Comparison of ENCODE assay signal across 8 cellular contexts in the genomic region with DNA sequence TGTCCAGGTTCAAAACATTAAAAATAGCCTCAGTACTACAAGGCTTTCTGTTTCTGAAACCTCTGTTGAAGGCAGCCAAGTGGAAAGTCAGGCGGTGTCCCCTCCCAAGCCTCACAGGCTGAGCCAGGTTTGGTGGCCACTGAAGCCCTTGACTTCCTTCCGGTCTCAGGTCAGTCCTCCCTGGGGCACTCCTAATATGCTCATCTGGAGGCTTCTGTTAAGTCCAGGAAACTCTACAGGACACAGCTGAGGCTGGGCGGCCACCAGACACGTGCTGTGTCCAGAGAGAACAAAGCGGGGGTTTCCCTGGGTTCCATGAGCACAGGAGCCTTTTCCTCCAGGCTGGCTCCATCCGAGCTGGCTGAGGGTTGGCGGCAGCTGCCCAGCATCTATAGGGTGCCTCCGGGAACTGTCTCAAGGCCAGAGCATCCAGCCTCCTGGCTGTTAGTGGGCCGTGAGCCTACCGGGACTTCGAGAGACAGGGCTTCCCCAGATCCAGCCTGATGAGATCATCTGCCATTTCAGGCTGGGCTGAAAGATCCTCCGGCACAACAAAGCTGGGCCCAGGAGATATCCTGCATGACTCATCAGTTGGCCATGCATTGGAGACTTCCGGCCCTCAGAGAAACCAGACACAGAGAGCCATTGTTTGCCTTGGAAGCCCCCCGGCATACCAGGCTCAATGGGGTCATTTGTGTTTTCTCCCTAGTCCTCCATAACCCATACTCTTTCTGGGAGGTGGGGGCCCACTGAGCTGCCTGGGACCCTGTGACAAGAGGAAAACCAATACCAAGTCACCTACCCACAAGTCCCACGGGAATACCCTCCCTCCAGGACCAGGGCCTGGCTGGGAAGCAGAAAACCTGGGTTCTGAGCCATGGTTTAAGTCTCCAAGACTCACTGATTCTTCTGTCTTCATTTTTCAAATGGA.
DNase-seq lines count a peak whose midpoint lies in the region; ATAC-seq, FAIRE-seq and TF ChIP-seq lines count a peak whose summit lies in the region.

No MANE protein-coding gene starts in this region.

- H3K9me3 ChIP-seq in HepG2 (ENCODE audit: low read length) = peaks cover 5% of the 10 kb centered on the region
- no peaks in the 10 kb centered on the region for H3K9me3 ChIP-seq in thoracic aorta

- no peak overlapping the region for H2AFZ ChIP-seq in HepG2 (ENCODE audit: low read length)

- no peak for TF ChIP-seq POLR2A in NB4 (IDR thresholded peaks at IDR 0.05; ENCODE audit: extremely low read depth, insufficient read length)
- peak in 1 of 2 experiments; percentile 49; a peak in 1 of 4 replicates for TF ChIP-seq POLR2A in HepG2 (IDR thresholded peaks at IDR 0.05; ENCODE audit: insufficient read depth in 1 of 2, low read depth in 2 of 2, low read length in 2 of 2)

- ATAC-seq in GM18499 (IDR thresholded peaks at IDR 0.05; ENCODE audit: insufficient read depth, unreplicated experiment) = peak; percentile 45
- peak; percentile 55 for ATAC-seq in HG02571 (IDR thresholded peaks at IDR 0.05; ENCODE audit: unreplicated experiment)
- ATAC-seq in HepG2 = peak; percentile 83
- peak; percentile 91 for ATAC-seq in thoracic aorta (ENCODE audit: insufficient number of reproducible peaks, low FRiP score, low read depth)

- BruUV-seq in HepG2 (replicated peaks; lab: Mats Ljungman, UMichigan) = TSS peak; percentile 91

- H3K36me3 Mint-ChIP-seq in activated CD4-positive, alpha-beta memory T cell treated with anti-CD3 and anti-CD28 coated beads, Interleukin-2, amount 10 ng/mL, durations not matched to agents 7 days and 5 days (ENCODE audit: low read depth) = peaks cover 17% of the 10 kb centered on the region

- POLR2A ChIA-PET in HepG2 (lab: Yijun Ruan, JAX) = interaction anchor here (0.6 to 36.8 kb wide), 28 partner anchors 9 to 183 kb away, joined by 3 to 1537 read pairs (median 6); partner anchors contain the start of genes HS1BP3 and RHOB
- POLR2A ChIA-PET in activated CD4-positive, alpha-beta memory T cell treated with anti-CD3 and anti-CD28 coated beads, Interleukin-2, amount 10 ng/mL, durations not matched to agents 7 days and 5 days (lab: Charles Lee) = no interaction called here

- H3K4me1 Mint-ChIP-seq in activated CD4-positive, alpha-beta memory T cell treated with anti-CD3 and anti-CD28 coated beads, Interleukin-2, amount 10 ng/mL, durations not matched to agents 7 days and 5 days = peaks cover 56% of the 10 kb centered on the region

- H3K9ac ChIP-seq in HepG2 (ENCODE audit: insufficient read depth, low read depth, low read length) = peak overlapping the region; percentile 77

- H3K27me3 ChIP-seq in HepG2 (ENCODE audit: control insufficient read depth in 1 of 2, insufficient read depth in 2 of 2, low read length in 2 of 2) = no peaks in the 10 kb centered on the region
- no peaks in the 10 kb centered on the region for H3K27me3 ChIP-seq in thoracic aorta (replicated peaks; ENCODE audit: insufficient read depth)

- TF ChIP-seq EP300 in HepG2 (IDR thresholded peaks at IDR 0.05; ENCODE audit: low read depth in 2 of 2, low read length in 2 of 2) = peak; percentile 93 to 98
- peak; percentile 97 for TF ChIP-seq EP300 in HepG2 (CRISPR knock-in tag; IDR thresholded peaks at IDR 0.05; ENCODE audit: borderline replicate concordance)

- H3K4me3 Mint-ChIP-seq in activated CD4-positive, alpha-beta memory T cell treated with anti-CD3 and anti-CD28 coated beads, Interleukin-2, amount 10 ng/mL, durations not matched to agents 7 days and 5 days = no peak overlapping the region

- no peaks in the 10 kb centered on the region for H3K27me3 Mint-ChIP-seq in activated CD4-positive, alpha-beta memory T cell treated with anti-CD3 and anti-CD28 coated beads, Interleukin-2, amount 10 ng/mL, durations not matched to agents 7 days and 5 days

- TF ChIP-seq CTCF in NB4 (IDR thresholded peaks at IDR 0.05; ENCODE audit: low read depth, low read length) (no peak), HepG2 (CRISPR knock-in tag; IDR thresholded peaks at IDR 0.05) (peak; percentile 21; the same call in 1 of the 2 replicates), thoracic aorta (IDR thresholded peaks at IDR 0.05) (no peak)

- no peak overlapping the region for H3K27ac Mint-ChIP-seq in activated CD4-positive, alpha-beta memory T cell treated with anti-CD3 and anti-CD28 coated beads, Interleukin-2, amount 10 ng/mL, durations not matched to agents 7 days and 5 days

- H4K20me1 ChIP-seq in HepG2 (ENCODE audit: insufficient read depth, low read length) = no peaks in the 10 kb centered on the region

- peak; percentile 98 for FAIRE-seq in HepG2 (lab: Jason Lieb, UNC)

- 37% methylated on average over 5 of the region's 15 CpGs for WGBS in HepG2 (ENCODE audit: low lambda C conversion rate)

- CTCF ChIA-PET in HepG2 (lab: Yijun Ruan, JAX; ENCODE audit: low intra/inter-chr PET ratio, low total read pairs) = interaction anchor here (2.0 kb wide), 1 partner anchor 14 kb away, joined by 4 read pairs; no protein-coding TSS in a partner anchor
- CTCF ChIA-PET in activated CD4-positive, alpha-beta memory T cell treated with anti-CD3 and anti-CD28 coated beads, Interleukin-2, amount 10 ng/mL, durations not matched to agents 7 days and 5 days (lab: Charles Lee) = interaction anchor here (1.4 kb wide), 1 partner anchor 132 kb away, joined by 3 read pairs; the partner anchor contains the start of gene RHOB

- H3K36me3 ChIP-seq in HepG2 (replicated peaks in 1 of 2; ENCODE audit: control insufficient read depth in 1 of 2, insufficient read depth in 2 of 2, low read length in 2 of 2) = no peaks in the 10 kb centered on the region
- no peaks in the 10 kb centered on the region for H3K36me3 ChIP-seq in thoracic aorta

- peak overlapping the region; percentile 71 for H3K27ac ChIP-seq in cingulate gyrus (ENCODE audit: low read depth, low read length)
- peak overlapping the region; percentile 97 for H3K27ac ChIP-seq in HepG2 (ENCODE audit: extremely low read length, insufficient read depth, low read length)
- peak overlapping the region; percentile 89 for H3K27ac ChIP-seq in thoracic aorta

- peak; percentile 75 for TF ChIP-seq RAD21 in HepG2 (CRISPR knock-in tag; IDR thresholded peaks at IDR 0.05)

- intact Hi-C loops in HepG2 (cut with micrococcal nuclease; ENCODE audit: unreplicated experiment) = loop anchor here (1.0 to 2.0 kb wide), 8 partner anchors 14 to 129 kb away; no protein-coding TSS in a partner anchor

- H3K9me3 Mint-ChIP-seq in activated CD4-positive, alpha-beta memory T cell treated with anti-CD3 and anti-CD28 coated beads, Interleukin-2, amount 10 ng/mL, durations not matched to agents 7 days and 5 days = peaks cover 11% of the 10 kb centered on the region

- H3K4me2 ChIP-seq in HepG2 (ENCODE audit: low read depth, low read length) = peak overlapping the region; percentile 50

- no peaks in the 10 kb centered on the region for H3K79me2 ChIP-seq in HepG2 (ENCODE audit: insufficient read depth, low read length)

- H3K4me3 ChIP-seq in NB4 (ENCODE audit: low read depth, low read length) (no peak overlapping the region), HepG2 (replicated peaks in 1 of 3; ENCODE audit: insufficient read depth in 1 of 3, low read depth in 2 of 3, low read length in 3 of 3) (0 out of 6 replicates have a peak overlapping the region, but pooled peaks of 1 of the 3 experiments have one; percentile 0), thoracic aorta (peak overlapping the region; percentile 38)

- peak; percentile 79 for DNase-seq in NB4 (ENCODE audit: low read depth)
- DNase-seq in HepG2 (ENCODE audit: low spot score) = peak; percentile 100
- peak; percentile 84 for DNase-seq in thoracic aorta (ENCODE audit: low spot score)
- DNase-seq in activated CD8-positive, alpha-beta memory T cell treated with anti-CD3 and anti-CD28 coated beads, Interleukin-2, amount 50 U/mL, for 48 hours = no peak
- DNase-seq in activated CD4-positive, alpha-beta memory T cell treated with anti-CD3 and anti-CD28 coated beads, Interleukin-2, amount 10 ng/mL, durations not matched to agents 7 days and 5 days = no peak

- in situ Hi-C loops in HepG2 (cut with HindIII; ENCODE audit: extremely low pct_ligation_motif_present, low pct_unique_long_range_greater_than_20kb) = no loop called here

- H3K4me1 ChIP-seq in HepG2 (ENCODE audit: insufficient read depth, low read length) = peaks cover 98% of the 10 kb centered on the region
- peaks cover 26 to 53% of the 10 kb centered on the region in 2 donors for H3K4me1 ChIP-seq in thoracic aorta (ENCODE audit: control insufficient read depth in 1 of 2, low read depth in 2 of 2)

TF ChIP-seq in HepG2, 621 proteins besides CTCF, POLR2A, EP300 and RAD21 (continues in another document):
- TF ChIP-seq ZNF317 (CRISPR knock-in tag; IDR thresholded peaks at IDR 0.05) (peak; percentile 87), SKIL (CRISPR knock-in tag; IDR thresholded peaks at IDR 0.05; ENCODE audit: borderline replicate concordance) (peak; percentile 99), PHF8 (CRISPR knock-in tag; IDR thresholded peaks at IDR 0.05) (peak; percentile 67), TAF1 (CRISPR knock-in tag; IDR thresholded peaks at IDR 0.05) (peak; percentile 68; the same call in 1 of the 2 replicates), ZNF775 (CRISPR knock-in tag; IDR thresholded peaks at IDR 0.05; ENCODE audit: borderline replicate concordance) (no peak; the same call in 1 of the 2 replicates), TIGD3 (CRISPR knock-in tag; IDR thresholded peaks at IDR 0.05; ENCODE audit: borderline replicate concordance) (no peak)

Comparison
In these comparisons a context has a peak if more than half of its experiments do, and no peak if none do; other contexts are left out.
1. DNase-seq: peak in NB4 (single experiment), HepG2 (single experiment) and thoracic aorta (single experiment); none in activated CD8-positive, alpha-beta memory T cell treated with anti-CD3 and anti-CD28 coated beads, Interleukin-2, amount 50 U/mL, for 48 hours (single experiment) and activated CD4-positive, alpha-beta memory T cell treated with anti-CD3 and anti-CD28 coated beads, Interleukin-2, amount 10 ng/mL, durations not matched to agents 7 days and 5 days (single experiment).
2. Peak in every context shown above with its lines, with median percentiles within 50 percentile points of each other: ATAC-seq and H3K27ac ChIP-seq.